ENCODE assay signal across 17 cellular contexts in genomic region chr17:6145946-6146345, GRCh38.
DNase-seq lines count a peak whose midpoint lies in the region; ATAC-seq and TF ChIP-seq lines count a peak whose summit lies in the region.
"Had no signal": no experiment of that assay in that cellular context is flagged by ENCODE, and none has a peak within 500 bp of the region (broad histone marks: within the 10 kb centered on the region; RNA-seq: fewer than 3 reads in every experiment).

No MANE protein-coding gene starts in this region.

- DNase-seq in activated CD4-positive, alpha-beta T cell treated with anti-CD3 and anti-CD28 coated beads for 48 hours: peak; percentile 3
- DNase-seq in activated CD4-positive, alpha-beta T cell treated with anti-CD3 and anti-CD28 coated beads, Interleukin-2, amount 10 ng/mL, durations not matched to agents 7 days and 5 days: no peak
- DNase-seq in HCT116 (ENCODE audit: low read depth, low spot score) (no peak), OCI-LY7 (ENCODE audit: low spot score) (peak; percentile 3), progenitor cell of endocrine pancreas (ENCODE audit: low spot score, unreplicated experiment) (no peak), 8988T (no peak)
- DNase-seq: BE2C; CD4-positive, alpha-beta memory T cell; DMS153; GM23248; H9; IMR-90; KBM-7 had no signal

- POLR2A ChIA-PET in activated CD4-positive, alpha-beta T cell treated with anti-CD3 and anti-CD28 coated beads, Interleukin-2, amount 10 ng/mL, durations not matched to agents 7 days and 5 days (lab: Charles Lee): no interaction called here
- POLR2A ChIA-PET in HCT116 (lab: Charles Lee) (no interaction called here), OCI-LY7 (lab: Charles Lee) (no interaction called here)

- H3K4me2 ChIP-seq in HCT116 (ENCODE audit: low read length) (no peak overlapping the region), OCI-LY7 (ENCODE audit: low read length) (no peak overlapping the region)

- H2AFZ ChIP-seq in HCT116 (ENCODE audit: low read depth, low read length, poor library complexity, severe bottlenecking) (no peak overlapping the region), OCI-LY7 (ENCODE audit: low read length) (no peak overlapping the region)
- H2AFZ ChIP-seq: GM23248 had no signal

- no peaks in the 10 kb centered on the region for H3K27me3 Mint-ChIP-seq in activated CD4-positive, alpha-beta T cell treated with anti-CD3 and anti-CD28 coated beads, Interleukin-2, amount 10 ng/mL, durations not matched to agents 7 days and 5 days
- peaks cover 40% of the 10 kb centered on the region for H3K27me3 Mint-ChIP-seq in progenitor cell of endocrine pancreas

- no peak overlapping the region for H3K9ac ChIP-seq in HCT116 (ENCODE audit: low read length)
- H3K9ac ChIP-seq: GM23248 had no signal

- CTCF ChIA-PET in activated CD4-positive, alpha-beta T cell treated with anti-CD3 and anti-CD28 coated beads, Interleukin-2, amount 10 ng/mL, durations not matched to agents 7 days and 5 days (lab: Charles Lee): no interaction called here
- CTCF ChIA-PET in HCT116 (lab: Charles Lee) (no interaction called here), OCI-LY7 (lab: Charles Lee; ENCODE audit: unreplicated experiment) (no interaction called here)

- TF ChIP-seq CTCF in HCT116 (IDR thresholded peaks at IDR 0.05 in 2 of 3, conservative IDR thresholded peaks at IDR 0.05 in 1 of 3; ENCODE audit: borderline replicate concordance in 1 of 3, insufficient read depth in 1 of 3, low read depth in 2 of 3, low read length in 2 of 3): peak in 1 of 3 experiments; percentile 8; a peak in 2 of 6 replicates
- TF ChIP-seq CTCF in OCI-LY7 (conservative IDR thresholded peaks at IDR 0.05; ENCODE audit: low read length): 0 out of 2 replicates have a peak, but pooled peaks have one; percentile 13
- no peak for TF ChIP-seq CTCF in progenitor cell of endocrine pancreas (IDR thresholded peaks at IDR 0.05; ENCODE audit: unreplicated experiment)

- BruUV-seq in HCT116 (replicated peaks; lab: Mats Ljungman, UMichigan): no TSS peak
- no TSS peak for BruUV-seq in OCI-LY7 (replicated peaks; lab: Mats Ljungman, UMichigan)

- peaks cover 8% of the 10 kb centered on the region for H3K27me3 ChIP-seq in HCT116 (ENCODE audit: insufficient read depth, low read length)
- H3K27me3 ChIP-seq: BE2C had no signal

- TF ChIP-seq RAD21 in HCT116 (IDR thresholded peaks at IDR 0.05; ENCODE audit: low read depth): no peak

- H3K36me3 Mint-ChIP-seq in activated CD4-positive, alpha-beta T cell treated with anti-CD3 and anti-CD28 coated beads, Interleukin-2, amount 10 ng/mL, durations not matched to agents 7 days and 5 days (ENCODE audit: low read depth): no peaks in the 10 kb centered on the region
- no peaks in the 10 kb centered on the region for H3K36me3 Mint-ChIP-seq in progenitor cell of endocrine pancreas (ENCODE audit: insufficient read depth)
- H3K36me3 Mint-ChIP-seq: CD4-positive, alpha-beta memory T cell had no signal

- RAD21 ChIA-PET in HCT116 (lab: Charles Lee; ENCODE audit: low non-redundant PET in 1 of 2, low total read pairs in 2 of 2, uncharacterized antibody in 2 of 2, unreplicated experiment in 2 of 2): no interaction called here

- no peak overlapping the region for H3K4me3 Mint-ChIP-seq in activated CD4-positive, alpha-beta T cell treated with anti-CD3 and anti-CD28 coated beads, Interleukin-2, amount 10 ng/mL, durations not matched to agents 7 days and 5 days
- H3K4me3 Mint-ChIP-seq in progenitor cell of endocrine pancreas (ENCODE audit: low read depth): no peak overlapping the region
- H3K4me3 Mint-ChIP-seq: CD4-positive, alpha-beta memory T cell; H9 had no signal

- no peak overlapping the region for H3K27ac Mint-ChIP-seq in activated CD4-positive, alpha-beta T cell treated with anti-CD3 and anti-CD28 coated beads, Interleukin-2, amount 10 ng/mL, durations not matched to agents 7 days and 5 days
- H3K27ac Mint-ChIP-seq in progenitor cell of endocrine pancreas: peak overlapping the region; percentile 47
- H3K27ac Mint-ChIP-seq: CD4-positive, alpha-beta memory T cell; H9 had no signal

- H3K9me2 ChIP-seq in HCT116 (ENCODE audit: insufficient read depth) (no peaks in the 10 kb centered on the region), OCI-LY7 (ENCODE audit: insufficient read depth, low read length) (no peaks in the 10 kb centered on the region)

- no peaks in the 10 kb centered on the region for H3K4me1 Mint-ChIP-seq in activated CD4-positive, alpha-beta T cell treated with anti-CD3 and anti-CD28 coated beads, Interleukin-2, amount 10 ng/mL, durations not matched to agents 7 days and 5 days
- no peaks in the 10 kb centered on the region for H3K4me1 Mint-ChIP-seq in progenitor cell of endocrine pancreas (ENCODE audit: low read depth)
- H3K4me1 Mint-ChIP-seq: CD4-positive, alpha-beta memory T cell had no signal

- no peaks in the 10 kb centered on the region for H3K9me3 ChIP-seq in HCT116 (ENCODE audit: control insufficient read depth in 1 of 2, insufficient read depth in 1 of 2, low read depth in 1 of 2, low read length in 2 of 2)
- no peaks in the 10 kb centered on the region for H3K9me3 ChIP-seq in OCI-LY7 (ENCODE audit: low read length)
- H3K9me3 ChIP-seq: BE2C had no signal

- no peaks in the 10 kb centered on the region for H3K4me1 ChIP-seq in HCT116 (ENCODE audit: control insufficient read depth in 1 of 2, insufficient read depth in 2 of 2, low read length in 2 of 2)
- no peaks in the 10 kb centered on the region for H3K4me1 ChIP-seq in OCI-LY7 (ENCODE audit: insufficient read depth, low read length, poor library complexity, severe bottlenecking)
- H3K4me1 ChIP-seq: BE2C had no signal

- H4K20me1 ChIP-seq in HCT116 (ENCODE audit: insufficient read depth) (no peaks in the 10 kb centered on the region), OCI-LY7 (ENCODE audit: insufficient read depth, low read length) (no peaks in the 10 kb centered on the region)

- intact Hi-C loops in HCT116 (cut with micrococcal nuclease): no loop called here
- intact Hi-C loops in OCI-LY7 (cut with micrococcal nuclease; ENCODE audit: unreplicated experiment): no loop called here

- H3K36me3 ChIP-seq in HCT116 (ENCODE audit: control insufficient read depth in 1 of 2, insufficient read depth in 2 of 2, low read length in 2 of 2) (no peaks in the 10 kb centered on the region), OCI-LY7 (ENCODE audit: insufficient read depth, low read length) (no peaks in the 10 kb centered on the region)
- H3K36me3 ChIP-seq: BE2C had no signal

- peaks cover 3% of the 10 kb centered on the region for H3K9me3 Mint-ChIP-seq in activated CD4-positive, alpha-beta T cell treated with anti-CD3 and anti-CD28 coated beads, Interleukin-2, amount 10 ng/mL, durations not matched to agents 7 days and 5 days
- no peaks in the 10 kb centered on the region for H3K9me3 Mint-ChIP-seq in progenitor cell of endocrine pancreas (ENCODE audit: low read depth)

- H3K79me2 ChIP-seq in HCT116 (ENCODE audit: insufficient read depth, low read length): no peaks in the 10 kb centered on the region
- no peaks in the 10 kb centered on the region for H3K79me2 ChIP-seq in OCI-LY7 (ENCODE audit: insufficient read depth, low read depth, low read length)

- no peak overlapping the region for H3K27ac ChIP-seq in HCT116 (ENCODE audit: low read depth, low read length)
- no peak overlapping the region for H3K27ac ChIP-seq in OCI-LY7 (ENCODE audit: low read depth, low read length, poor library complexity, severe bottlenecking)
- H3K27ac ChIP-seq: C4-2B, GM23248, HL-60 had no signal

- H3K4me3 ChIP-seq in HCT116 (replicated peaks in 1 of 2; ENCODE audit: low read depth in 1 of 2, low read length in 2 of 2): no peak overlapping the region
- no peak overlapping the region for H3K4me3 ChIP-seq in OCI-LY7 (ENCODE audit: low read depth, low read length, poor library complexity, severe bottlenecking)
- H3K4me3 ChIP-seq: GM12878, GM23248 had no signal

- TF ChIP-seq POLR2A in HCT116 (IDR thresholded peaks at IDR 0.05; ENCODE audit: borderline replicate concordance, extremely low read depth, insufficient read depth, insufficient read length): no peak

- ATAC-seq in HCT116 (0 out of 2 replicates have a peak, but pooled peaks have one; percentile 49), GM21576 (IDR thresholded peaks at IDR 0.05; ENCODE audit: unreplicated experiment) (no peak)
- ATAC-seq: GM12878 had no signal

TF ChIP-seq in HCT116, 20 proteins besides CTCF, POLR2A, EP300 and RAD21:
- TF ChIP-seq EGR1 (IDR thresholded peaks at IDR 0.05; ENCODE audit: low read depth): no peak
- no peak for TF ChIP-seq ZFX (IDR thresholded peaks at IDR 0.05)
- no peak for TF ChIP-seq SIN3A (IDR thresholded peaks at IDR 0.05; ENCODE audit: low read depth)
- TF ChIP-seq YY1 (IDR thresholded peaks at IDR 0.05; ENCODE audit: extremely low read depth, insufficient replicate concordance, low read depth, low read length): no peak

Comparison
In these comparisons a context has a peak if more than half of its experiments do, and no peak if none do; other contexts are left out.
1. DNase-seq: peak in activated CD4-positive, alpha-beta T cell treated with anti-CD3 and anti-CD28 coated beads for 48 hours (single experiment) and OCI-LY7 (single experiment); none in activated CD4-positive, alpha-beta T cell treated with anti-CD3 and anti-CD28 coated beads, Interleukin-2, amount 10 ng/mL, durations not matched to agents 7 days and 5 days (single experiment), HCT116 (single experiment), progenitor cell of endocrine pancreas (single experiment) and 8988T (single experiment).